ENCODE assay signal across 28 cellular contexts in the genomic region with DNA sequence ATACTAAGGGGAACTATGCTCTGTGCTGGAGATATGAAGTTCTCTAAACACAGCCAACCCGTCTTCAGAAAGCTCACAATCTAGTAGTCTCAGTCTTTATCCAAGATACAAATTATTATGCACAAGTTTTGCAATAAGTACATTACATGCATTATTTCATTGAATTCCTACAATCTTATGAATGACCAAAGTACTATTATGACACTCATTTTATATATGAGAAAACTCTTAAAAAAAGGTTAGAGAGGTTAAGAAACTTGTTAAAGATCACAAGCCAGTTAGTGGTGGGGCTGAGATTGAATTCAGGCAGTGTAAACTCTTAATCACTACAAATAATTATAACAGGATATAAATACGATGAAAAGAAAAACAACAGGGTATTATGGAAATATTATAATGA. TPM values are rescaled to one million over a fixed set of nuclear protein-coding genes. Genes with fewer than 3 reads are reported as not detected.
DNase-seq lines count a peak whose midpoint lies in the region; ATAC-seq, FAIRE-seq and TF ChIP-seq lines count a peak whose summit lies in the region.
"Had no signal": no experiment of that assay in that cellular context is flagged by ENCODE, and none has a peak within 500 bp of the region (broad histone marks: within the 10 kb centered on the region; RNA-seq: fewer than 3 reads in every experiment).

No MANE protein-coding gene starts in this region.

- H2AFZ ChIP-seq in GM12878 (ENCODE audit: control insufficient read depth, low read depth, low read length): no peak overlapping the region

- POLR2A ChIA-PET in GM12878 (lab: Charles Lee): no interaction called here

- intact Hi-C loops in GM12878 (cut with micrococcal nuclease; ENCODE audit: unreplicated experiment): no loop called here

- BruUV-seq in GM12878 (replicated peaks; lab: Mats Ljungman, UMichigan): no TSS peak

- no peaks in the 10 kb centered on the region for H3K27me3 ChIP-seq in GM12878 (replicated peaks in 1 of 2; ENCODE audit: control insufficient read depth in 2 of 2, insufficient read depth in 2 of 2, low read length in 1 of 2)
- H3K27me3 ChIP-seq: BE2C; BLaER1; BLaER1 treated with 17β-estradiol and CSF1 and Interleukin-3, amounts not matched to agents 10 nM and 100 nM had no signal

- H3K4me1 ChIP-seq in GM12878 (ENCODE audit: control insufficient read depth, insufficient read depth, low read length): no peaks in the 10 kb centered on the region
- H3K4me1 ChIP-seq: BE2C had no signal

- 100% methylated on average over 2 of the region's 2 CpGs for WGBS in GM12878 (ENCODE audit: insufficient coverage, insufficient replicate concordance, low lambda C conversion rate, missing lambda C conversion rate)

- no peak for TF ChIP-seq POLR2A in GM12878 (IDR thresholded peaks at IDR 0.05; ENCODE audit: low read depth, low read length)

- no peak for TF ChIP-seq EP300 in GM12878 (IDR thresholded peaks at IDR 0.05; ENCODE audit: borderline replicate concordance in 1 of 2, control insufficient read depth in 1 of 2, low read depth in 2 of 2, low read length in 2 of 2)

- peaks cover 3 to 15% of the 10 kb centered on the region in 2 experiments for H3K36me3 ChIP-seq in GM12878 (ENCODE audit: control insufficient read depth in 2 of 2, insufficient read depth in 2 of 2, low read length in 1 of 2)

- no peak for ATAC-seq in GM12878
- ATAC-seq: A549; CD8-positive, alpha-beta T cell had no signal

- no peaks in the 10 kb centered on the region for H3K9me3 ChIP-seq in GM12878 (replicated peaks; ENCODE audit: control insufficient read depth, insufficient read depth, low read length)
- H3K9me3 ChIP-seq: A549; BE2C; BLaER1; BLaER1 treated with 17β-estradiol and CSF1 and Interleukin-3, amounts not matched to agents 10 nM and 100 nM; Caco-2 had no signal

- SMC1A ChIA-PET in GM12878 (lab: Charles Lee; ENCODE audit: uncharacterized antibody, unreplicated experiment): interaction anchor here (1.4 kb wide), 1 partner anchor 36 kb away, joined by 4 read pairs; no protein-coding TSS in a partner anchor

- CTCF ChIA-PET in GM12878 (lab: Yijun Ruan, JAX): no interaction called here

- H4K20me1 ChIP-seq in GM12878 (ENCODE audit: control insufficient read depth, insufficient read depth): no peaks in the 10 kb centered on the region
- H4K20me1 ChIP-seq: BLaER1; BLaER1 treated with 17β-estradiol and CSF1 and Interleukin-3, amounts not matched to agents 10 nM and 100 nM had no signal

- TF ChIP-seq CTCF in GM12878 (IDR thresholded peaks at IDR 0.05 in 2 of 3, conservative IDR thresholded peaks at IDR 0.05 in 1 of 3; ENCODE audit: control insufficient read depth in 2 of 3, extremely low read depth in 1 of 3, insufficient read depth in 1 of 3, low read depth in 3 of 3, low read length in 3 of 3): no peak

- no peak overlapping the region for H3K4me3 ChIP-seq in GM12878
- H3K4me3 ChIP-seq: A549; BLaER1; BLaER1 treated with 17β-estradiol and CSF1 and Interleukin-3, amounts not matched to agents 10 nM and 100 nM had no signal

- TF ChIP-seq RAD21 in GM12878 (IDR thresholded peaks at IDR 0.05; ENCODE audit: insufficient read depth, low read depth, low read length): no peak

- RAD21 ChIA-PET in GM12878 (lab: Charles Lee; ENCODE audit: unreplicated experiment): no interaction called here

- FAIRE-seq in GM12878 (lab: Jason Lieb, UNC): no peak
- FAIRE-seq: D721Med had no signal

- in situ Hi-C loops in GM12878 (cut with MboI): no loop called here

- H3K4me2 ChIP-seq in GM12878 (ENCODE audit: control insufficient read depth, insufficient read depth): no peak overlapping the region
- H3K4me2 ChIP-seq: A549; BLaER1; BLaER1 treated with 17β-estradiol and CSF1 and Interleukin-3, amounts not matched to agents 10 nM and 100 nM had no signal

- no peak for DNase-seq in GM12878 (ENCODE audit: low read depth, low spot score)
- DNase-seq in hippocampal formation (lab: John Stamatoyannopoulos, UW): no peak
- DNase-seq: 8988T; ACHN; AML-193; BE2C; C1 segment of cervical spinal cord; Caco-2; Calu3; CD4-positive, alpha-beta memory T cell; CD4-positive, alpha-beta T cell; CD4-positive, CD25-positive, alpha-beta regulatory T cell; CD8-positive, alpha-beta memory T cell; CD8-positive, alpha-beta T cell; COR-L47; DMS 273 treated with DMSO at 0.1 percent for 48 hours; DMS153; DMS53; DMS79; DMS79 treated with DMSO at 0.1 percent for 48 hours; DND-41; EL had no signal

- no peak overlapping the region for H3K27ac ChIP-seq in GM12878 (ENCODE audit: control insufficient read depth, insufficient read depth)
- H3K27ac ChIP-seq: 22Rv1; A549; BLaER1; BLaER1 treated with 17β-estradiol and CSF1 and Interleukin-3, amounts not matched to agents 10 nM and 100 nM; C4-2B had no signal

- H3K9ac ChIP-seq in GM12878 (ENCODE audit: control insufficient read depth, insufficient read depth, low read length): no peak overlapping the region
- H3K9ac ChIP-seq: BLaER1; BLaER1 treated with 17β-estradiol and CSF1 and Interleukin-3, amounts not matched to agents 10 nM and 100 nM had no signal

- peaks cover 2% of the 10 kb centered on the region for H3K79me2 ChIP-seq in GM12878 (ENCODE audit: control insufficient read depth, insufficient read depth, low read length)

TF ChIP-seq in GM12878, 131 proteins besides CTCF, POLR2A, EP300 and RAD21 (continues in another document):
- TF ChIP-seq CREM (IDR thresholded peaks at IDR 0.05; ENCODE audit: low read depth): no peak
- TF ChIP-seq ETV6 (conservative IDR thresholded peaks at IDR 0.05 in 1 of 2, IDR thresholded peaks at IDR 0.05 in 1 of 2; ENCODE audit: borderline replicate concordance in 1 of 2, low read depth in 1 of 2): peak in 1 of 2 experiments; percentile 91; a peak in 2 of 4 replicates
- TF ChIP-seq, protein P1, sequence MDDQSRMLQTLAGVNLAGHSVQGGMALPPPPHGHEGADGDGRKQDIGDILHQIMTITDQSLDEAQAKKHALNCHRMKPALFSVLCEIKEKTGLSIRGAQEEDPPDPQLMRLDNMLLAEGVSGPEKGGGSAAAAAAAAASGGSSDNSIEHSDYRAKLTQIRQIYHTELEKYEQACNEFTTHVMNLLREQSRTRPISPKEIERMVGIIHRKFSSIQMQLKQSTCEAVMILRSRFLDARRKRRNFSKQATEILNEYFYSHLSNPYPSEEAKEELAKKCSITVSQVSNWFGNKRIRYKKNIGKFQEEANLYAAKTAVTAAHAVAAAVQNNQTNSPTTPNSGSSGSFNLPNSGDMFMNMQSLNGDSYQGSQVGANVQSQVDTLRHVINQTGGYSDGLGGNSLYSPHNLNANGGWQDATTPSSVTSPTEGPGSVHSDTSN (IDR thresholded peaks at IDR 0.05; ENCODE audit: insufficient replicate concordance, low read depth, low read length): no peak

RNA-seq across cellular contexts. Expression of a gene that starts 4.7 kb away (rescaled TPM):
- 65.4 and 73.6 TPM in 2 replicates for total RNA-seq in GM12878 (2013; cell fraction: nucleolus; rRNA removed)
- 20.0 and 23.1 TPM in 2 replicates for total RNA-seq in GM12878 (2014; rRNA removed)
- 24.2 and 25.6 TPM in 2 replicates for total RNA-seq in GM12878 (2014; rRNA removed; fragmentation: Illumina TruSeq; extraction: Trizol)
- 14.5 and 15.0 TPM in 2 replicates for total RNA-seq in GM12878 (2021)
- polyA plus RNA-seq in GM12878 (2011; ENCODE audit: low read depth): 2.6 TPM
- polyA plus RNA-seq in GM12878 (2011; rRNA removed): 12.3 and 20.7 TPM in 2 replicates
- polyA plus RNA-seq in GM12878 (2011; cell fraction: cytosol; rRNA removed): 4.4 and 5.3 TPM in 2 replicates
- 9.0 and 11.1 TPM in 2 replicates for polyA plus RNA-seq in GM12878 (2011; cell fraction: nucleus; rRNA removed)
- polyA plus RNA-seq in GM12878 (2012): 4.9 and 6.0 TPM in 2 replicates
- 18.6 and 22.4 TPM in 2 replicates for polyA plus RNA-seq in GM12878 (2014; fragmentation: Illumina TruSeq; extraction: Trizol)
- 1 to 10 TPM; 4.0 to 4.2 TPM for polyA plus RNA-seq in GM12878 (2014; fragmentation: Nextera tagmentation; extraction: Ambion mirVana)
- polyA plus RNA-seq in GM12878 (2014; rRNA removed): 8.1 and 8.7 TPM in 2 replicates
- polyA plus RNA-seq in GM12878 (2016; fragmentation: Nextera tagmentation; extraction: Ambion mirVana): 10 to 100 TPM; 12.2 to 13.4 TPM
- 32.0 and 34.5 TPM in 2 replicates for polyA minus RNA-seq in GM12878 (2011; rRNA and poly(A)+ RNA removed)
- 6.3 and 7.4 TPM in 2 replicates for polyA minus RNA-seq in GM12878 (2011; cell fraction: cytosol; rRNA and poly(A)+ RNA removed)
- 21.9 and 47.4 TPM in 2 replicates for polyA minus RNA-seq in GM12878 (2011; cell fraction: nucleus; rRNA and poly(A)+ RNA removed)

RNA-seq across cellular contexts. Expression of a gene that starts 59.7 kb away (rescaled TPM):
- 105 and 107 TPM in 2 replicates for total RNA-seq in GM12878 (2013; cell fraction: nucleolus; rRNA removed)
- total RNA-seq in GM12878 (2014; rRNA removed) (17.7 and 22.7 TPM in 2 replicates), GM12878 (2014; rRNA removed; fragmentation: Illumina TruSeq; extraction: Trizol) (17.0 and 17.7 TPM in 2 replicates), GM12878 (2021) (14.7 and 16.7 TPM in 2 replicates)
- 4.4 TPM for polyA plus RNA-seq in GM12878 (2011; ENCODE audit: low read depth)
- polyA plus RNA-seq in GM12878 (2011; rRNA removed) (22.2 and 29.6 TPM in 2 replicates), GM12878 (2014; fragmentation: Illumina TruSeq; extraction: Trizol) (13.2 and 16.1 TPM in 2 replicates), GM12878 (2014; fragmentation: Nextera tagmentation; extraction: Ambion mirVana) (1 to 10 TPM; 2.8 to 4.2 TPM), GM12878 (2014; rRNA removed) (8.3 and 9.2 TPM in 2 replicates), GM12878 (2016; fragmentation: Nextera tagmentation; extraction: Ambion mirVana) (10 to 100 TPM in 1 of 2 experiments, 1 to 10 TPM in 1; 9.7 to 10.0 TPM)
- 9.5 and 11.0 TPM in 2 replicates for polyA plus RNA-seq in GM12878 (2011; cell fraction: cytosol; rRNA removed)
- 15.2 and 18.8 TPM in 2 replicates for polyA plus RNA-seq in GM12878 (2011; cell fraction: nucleus; rRNA removed)
- 5.6 and 8.2 TPM in 2 replicates for polyA plus RNA-seq in GM12878 (2012)
- polyA minus RNA-seq in GM12878 (2011; rRNA and poly(A)+ RNA removed): 40.2 and 48.2 TPM in 2 replicates
- polyA minus RNA-seq in GM12878 (2011; cell fraction: cytosol; rRNA and poly(A)+ RNA removed): 15.0 and 15.6 TPM in 2 replicates
- polyA minus RNA-seq in GM12878 (2011; cell fraction: nucleus; rRNA and poly(A)+ RNA removed): 18.4 and 21.2 TPM in 2 replicates
